Comparison of ENCODE assay signal across 24 cellular contexts in the genomic region with DNA sequence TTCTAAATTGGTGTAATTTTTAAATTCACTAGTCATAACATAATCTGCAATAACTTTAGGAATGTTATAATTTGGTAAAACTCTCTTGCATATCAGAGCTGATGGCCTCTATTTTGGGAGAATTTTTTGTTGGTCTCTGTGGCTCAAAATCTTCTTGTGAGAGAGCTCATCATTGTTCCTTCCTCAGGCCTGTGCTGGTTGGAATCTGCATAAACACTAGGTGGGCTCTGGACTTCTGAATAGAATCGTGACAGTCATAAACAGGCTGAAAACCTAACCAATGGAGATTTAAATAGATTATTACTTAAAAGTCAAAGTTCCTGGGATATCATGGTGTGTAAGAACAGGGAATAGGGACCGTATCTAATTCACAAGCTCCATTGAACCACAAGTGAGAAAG.
"Had no signal": no experiment of that assay in that cellular context is flagged by ENCODE, and none has a peak within 500 bp of the region (broad histone marks: within the 10 kb centered on the region; RNA-seq: fewer than 3 reads in every experiment).

No MANE protein-coding gene starts in this region.

- DNase-seq: IMR-90, Karpas-422, KG1, MG63, NCI-H1092, NCI-H1105 treated with DMSO at 0.1 percent for 48 hours, NCI-H1417 treated with DMSO at 0.1 percent for 48 hours, NCI-H146, NCI-H1694 treated with DMSO at 0.1 percent for 48 hours, NCI-H1930, NCI-H2081, NCI-H2171, NCI-H226, NCI-H446, NCI-H510A, NCI-H524 treated with DMSO at 0.1 percent for 48 hours, NCI-H69, NCI-H774, RPMI8226, SHP77 had no signal

- FAIRE-seq: HepG2, HTR-8/SVneo had no signal

- H3K9me3 ChIP-seq: MG63 had no signal

- H3K27ac ChIP-seq: HL-60 had no signal

- H3K36me3 ChIP-seq: MG63 had no signal

- H3K27me3 ChIP-seq: MG63 had no signal

- ATAC-seq: HepG2, SK-N-SH treated with all-trans-retinoic acid at 6 μM for 48 hours had no signal

- H3K4me3 ChIP-seq: MG63 had no signal
